In genomic region chr15:47496343-47497185, GRCh38 we compare ENCODE assay signal across 31 cellular contexts.
A peak's percentile ranks its signal among the peaks of the same experiment; 100 is the strongest.
DNase-seq lines count a peak whose midpoint lies in the region; ATAC-seq, FAIRE-seq and TF ChIP-seq lines count a peak whose summit lies in the region.
"Had no signal": no experiment of that assay in that cellular context is flagged by ENCODE, and none has a peak within 500 bp of the region (broad histone marks: within the 10 kb centered on the region; RNA-seq: fewer than 3 reads in every experiment).

No MANE protein-coding gene starts in this region.

- TF ChIP-seq POLR2A in thyroid gland (IDR thresholded peaks at IDR 0.05) (no peak), HepG2 (IDR thresholded peaks at IDR 0.05; ENCODE audit: insufficient read depth in 1 of 2, low read depth in 2 of 2, low read length in 2 of 2) (no peak)

- H3K4me1 Mint-ChIP-seq in chondrocyte (ENCODE audit: low read depth): no peaks in the 10 kb centered on the region
- H3K4me1 Mint-ChIP-seq: CD4-positive, alpha-beta memory T cell; IgD-negative memory B cell had no signal

- no peak for TF ChIP-seq RAD21 in HepG2 (CRISPR knock-in tag; IDR thresholded peaks at IDR 0.05)

- TF ChIP-seq EP300 in HepG2 (IDR thresholded peaks at IDR 0.05; ENCODE audit: low read depth in 2 of 2, low read length in 2 of 2) (no peak), HepG2 (CRISPR knock-in tag; IDR thresholded peaks at IDR 0.05; ENCODE audit: borderline replicate concordance) (no peak)

- no peak overlapping the region for H3K4me2 ChIP-seq in HepG2 (ENCODE audit: low read depth, low read length)

- DNase-seq in cardiac muscle cell (ENCODE audit: low read depth in 1 of 2, low spot score in 1 of 2) (no peak), right cardiac atrium (no peak), chondrocyte (ENCODE audit: low spot score) (no peak), foreskin keratinocyte (no peak), thyroid gland (no peak), GOT3 (lab: John Stamatoyannopoulos, UW) (no peak), HepG2 (ENCODE audit: low spot score) (no peak), dermis blood vessel endothelial cell (no peak)
- DNase-seq: 8988T; activated CD4-positive, CD25-positive, alpha-beta regulatory T cell treated with anti-CD3 and anti-CD28 coated beads, Interleukin-2, amount 50 U/mL, for 72 hours; activated CD8-positive, alpha-beta T cell treated with anti-CD3 and anti-CD28 coated beads for 36 hours; AML-193; caudate nucleus; CD4-positive, alpha-beta memory T cell; heart right ventricle; left cardiac atrium; mesenchymal stem cell; NCI-H1092 treated with DMSO at 0.1 percent for 48 hours; NCI-H2029; NCI-H2227 treated with DMSO at 0.1 percent for 48 hours; NCI-H526 treated with DMSO at 0.1 percent for 48 hours; stimulated activated naive CD8-positive, alpha-beta T cell treated with anti-CD3 and anti-CD28 coated beads, Interleukin-15, Interleukin-2, amounts not matched to agents 100 U/mL and 50 U/mL, for 24 hours; T-helper 1 cell had no signal

- in situ Hi-C loops in HepG2 (cut with HindIII; ENCODE audit: extremely low pct_ligation_motif_present, low pct_unique_long_range_greater_than_20kb): no loop called here

- peaks cover 3% of the 10 kb centered on the region for H3K27me3 Mint-ChIP-seq in chondrocyte (ENCODE audit: low read depth)
- H3K27me3 Mint-ChIP-seq: IgD-negative memory B cell had no signal

- no peaks in the 10 kb centered on the region for H4K20me1 ChIP-seq in HepG2 (ENCODE audit: insufficient read depth, low read length)

- TF ChIP-seq CTCF in cardiac muscle cell (IDR thresholded peaks at IDR 0.05; ENCODE audit: low read depth, low read length) (peak; percentile 8), chondrocyte (IDR thresholded peaks at IDR 0.05) (peak; percentile 38), foreskin keratinocyte (conservative IDR thresholded peaks at IDR 0.05) (peak; percentile 27), thyroid gland (IDR thresholded peaks at IDR 0.05) (peak in 4 of 6 experiments; percentile 16 to 36 (median 29)), HepG2 (CRISPR knock-in tag; IDR thresholded peaks at IDR 0.05) (no peak)

- no peak overlapping the region for H3K27ac Mint-ChIP-seq in chondrocyte (ENCODE audit: unreplicated experiment)
- H3K27ac Mint-ChIP-seq: activated CD8-positive, alpha-beta T cell treated with anti-CD3 and anti-CD28 coated beads for 36 hours; activated naive CD4-positive, alpha-beta T cell treated with anti-CD3 and anti-CD28 coated beads, Interleukin-2, amount 50 U/mL, for 72 hours; activated T-helper 2 cell treated with anti-CD3 and anti-CD28 coated beads, Interferon-gamma antibody, Interleukin-2, Interleukin-4, amounts not matched to agents 10 μg/mL and 5 μg/mL and 100 μg/mL, durations not matched to agents 14 hours and 24 hours and 36 hours; CD4-positive, alpha-beta memory T cell; dendritic cell treated with granulocyte-macrophage colony-stimulating factor and Interleukin-4, amounts not matched to agents 40 ng/mL and 50 ng/mL, for 4 days; IgD-negative memory B cell had no signal

- ATAC-seq in right cardiac atrium (no peak), foreskin keratinocyte (peak; percentile 16), HepG2 (no peak)
- ATAC-seq: activated CD8-positive, alpha-beta T cell treated with anti-CD3 and anti-CD28 coated beads for 36 hours; activated naive CD4-positive, alpha-beta T cell treated with anti-CD3 and anti-CD28 coated beads, Interleukin-2, amount 50 U/mL, for 72 hours; heart right ventricle; stimulated activated naive CD8-positive, alpha-beta T cell treated with anti-CD3 and anti-CD28 coated beads, Interleukin-15, Interleukin-2, amounts not matched to agents 100 U/mL and 50 U/mL, for 24 hours had no signal

- intact Hi-C loops in right cardiac atrium (cut with DNase I): loop anchor here in 1 of 4 donors (10.0 kb wide), 1 partner anchor 488 kb away; no protein-coding TSS in a partner anchor
- intact Hi-C loops in thyroid gland (cut with DNase I): no loop called here
- intact Hi-C loops in HepG2 (cut with micrococcal nuclease; ENCODE audit: unreplicated experiment): no loop called here

- H3K9me3 ChIP-seq in cardiac muscle cell (ENCODE audit: low read depth) (no peaks in the 10 kb centered on the region), right cardiac atrium (ENCODE audit: control insufficient read depth, low read length) (no peaks in the 10 kb centered on the region), thyroid gland (no peaks in the 10 kb centered on the region), HepG2 (ENCODE audit: low read length) (peaks cover 34% of the 10 kb centered on the region)
- H3K9me3 ChIP-seq: heart right ventricle, SJSA1 had no signal

- no peak overlapping the region for H3K4me3 Mint-ChIP-seq in chondrocyte (ENCODE audit: unreplicated experiment)
- H3K4me3 Mint-ChIP-seq: activated CD8-positive, alpha-beta T cell treated with anti-CD3 and anti-CD28 coated beads for 36 hours; CD4-positive, alpha-beta memory T cell; dendritic cell treated with granulocyte-macrophage colony-stimulating factor and Interleukin-4, amounts not matched to agents 40 ng/mL and 50 ng/mL, for 4 days; IgD-negative memory B cell had no signal

- POLR2A ChIA-PET in HepG2 (lab: Yijun Ruan, JAX): no interaction called here

- H3K36me3 Mint-ChIP-seq in chondrocyte (ENCODE audit: low read depth): no peaks in the 10 kb centered on the region
- H3K36me3 Mint-ChIP-seq: activated naive CD4-positive, alpha-beta T cell treated with anti-CD3 and anti-CD28 coated beads, Interleukin-2, amount 50 U/mL, for 72 hours; CD4-positive, alpha-beta memory T cell; IgD-negative memory B cell had no signal

- FAIRE-seq in HepG2 (lab: Jason Lieb, UNC): no peak
- FAIRE-seq: endometrium, GM12891, TTC549 had no signal

- no peak overlapping the region for H3K27ac ChIP-seq in cardiac muscle cell
- no peak overlapping the region for H3K27ac ChIP-seq in right cardiac atrium (ENCODE audit: low read length)
- H3K27ac ChIP-seq in foreskin keratinocyte: no peak overlapping the region
- H3K27ac ChIP-seq in thyroid gland: peak overlapping the region in 2 of 3 donors; percentile 2 to 60
- no peak overlapping the region for H3K27ac ChIP-seq in HepG2 (ENCODE audit: extremely low read length, insufficient read depth, low read length)
- H3K27ac ChIP-seq: heart right ventricle, SJSA1 had no signal

- peaks cover 23% of the 10 kb centered on the region for H3K4me1 ChIP-seq in cardiac muscle cell (ENCODE audit: low read depth)
- no peaks in the 10 kb centered on the region for H3K4me1 ChIP-seq in right cardiac atrium (ENCODE audit: control insufficient read depth, insufficient read depth, low read length)
- no peaks in the 10 kb centered on the region for H3K4me1 ChIP-seq in foreskin keratinocyte
- H3K4me1 ChIP-seq in thyroid gland: peaks cover 6 to 9% of the 10 kb centered on the region in 2 donors
- no peaks in the 10 kb centered on the region for H3K4me1 ChIP-seq in HepG2 (ENCODE audit: insufficient read depth, low read length)
- H3K4me1 ChIP-seq: heart right ventricle, SJSA1 had no signal

- 82% methylated on average over 5 of the region's 5 CpGs for WGBS in right cardiac atrium
- WGBS in thyroid gland, 2 donors: 43 to 44% methylated on average over 5 of the region's 5 CpGs
- 1% methylated on average over 5 of the region's 5 CpGs for WGBS in HepG2 (ENCODE audit: low lambda C conversion rate)

- H3K9ac ChIP-seq in HepG2 (ENCODE audit: insufficient read depth, low read depth, low read length): no peak overlapping the region

- H3K79me2 ChIP-seq in HepG2 (ENCODE audit: insufficient read depth, low read length): no peaks in the 10 kb centered on the region

- CTCF ChIA-PET in HepG2 (lab: Yijun Ruan, JAX; ENCODE audit: low intra/inter-chr PET ratio, low total read pairs): no interaction called here

- H3K36me3 ChIP-seq in cardiac muscle cell (no peaks in the 10 kb centered on the region), thyroid gland (no peaks in the 10 kb centered on the region), HepG2 (replicated peaks in 1 of 2; ENCODE audit: control insufficient read depth in 1 of 2, insufficient read depth in 2 of 2, low read length in 2 of 2) (no peaks in the 10 kb centered on the region)
- H3K36me3 ChIP-seq: heart right ventricle, SJSA1 had no signal

- H3K9me3 Mint-ChIP-seq in chondrocyte (ENCODE audit: low read depth): no peaks in the 10 kb centered on the region
- H3K9me3 Mint-ChIP-seq: activated CD8-positive, alpha-beta T cell treated with anti-CD3 and anti-CD28 coated beads for 36 hours; activated naive CD4-positive, alpha-beta T cell treated with anti-CD3 and anti-CD28 coated beads, Interleukin-2, amount 50 U/mL, for 72 hours; activated T-helper 2 cell treated with anti-CD3 and anti-CD28 coated beads, Interferon-gamma antibody, Interleukin-2, Interleukin-4, amounts not matched to agents 10 μg/mL and 5 μg/mL and 100 μg/mL, durations not matched to agents 14 hours and 24 hours and 36 hours; CD4-positive, alpha-beta memory T cell; dendritic cell treated with granulocyte-macrophage colony-stimulating factor and Interleukin-4, amounts not matched to agents 40 ng/mL and 50 ng/mL, for 4 days; IgD-negative memory B cell had no signal

- H3K4me3 ChIP-seq in cardiac muscle cell (no peak overlapping the region), right cardiac atrium (ENCODE audit: low read length) (no peak overlapping the region), thyroid gland (replicated peaks in 1 of 3) (no peak overlapping the region), HepG2 (replicated peaks in 1 of 3; ENCODE audit: insufficient read depth in 1 of 3, low read depth in 2 of 3, low read length in 3 of 3) (no peak overlapping the region)
- H3K4me3 ChIP-seq: heart right ventricle, SJSA1 had no signal

- no TSS peak for BruUV-seq in HepG2 (replicated peaks; lab: Mats Ljungman, UMichigan)

- H3K27me3 ChIP-seq in cardiac muscle cell (no peaks in the 10 kb centered on the region), right cardiac atrium (ENCODE audit: control insufficient read depth, insufficient read depth) (no peaks in the 10 kb centered on the region), foreskin keratinocyte (no peaks in the 10 kb centered on the region), thyroid gland (no peaks in the 10 kb centered on the region), HepG2 (ENCODE audit: control insufficient read depth in 1 of 2, insufficient read depth in 2 of 2, low read length in 2 of 2) (no peaks in the 10 kb centered on the region)
- H3K27me3 ChIP-seq: SJSA1 had no signal

- no peak overlapping the region for H2AFZ ChIP-seq in HepG2 (ENCODE audit: low read length)

TF ChIP-seq in HepG2, 621 proteins besides CTCF, POLR2A, EP300 and RAD21 (continues in another document):
- TF ChIP-seq JDP2 (CRISPR knock-in tag; IDR thresholded peaks at IDR 0.05; ENCODE audit: borderline replicate concordance) (no peak), E2F5 (CRISPR knock-in tag; conservative IDR thresholded peaks at IDR 0.05) (no peak), ZEB1 (IDR thresholded peaks at IDR 0.05; ENCODE audit: insufficient replicate concordance, low read depth) (no peak)

Comparison
In these comparisons a context has a peak if more than half of its experiments do, and no peak if none do; other contexts are left out.
1. H3K27ac ChIP-seq: peak in thyroid gland (2 of 3); none in cardiac muscle cell (single experiment), right cardiac atrium (single experiment), foreskin keratinocyte (single experiment) and HepG2 (single experiment).